ENCODE assay signal across 11 cellular contexts in the genomic region with DNA sequence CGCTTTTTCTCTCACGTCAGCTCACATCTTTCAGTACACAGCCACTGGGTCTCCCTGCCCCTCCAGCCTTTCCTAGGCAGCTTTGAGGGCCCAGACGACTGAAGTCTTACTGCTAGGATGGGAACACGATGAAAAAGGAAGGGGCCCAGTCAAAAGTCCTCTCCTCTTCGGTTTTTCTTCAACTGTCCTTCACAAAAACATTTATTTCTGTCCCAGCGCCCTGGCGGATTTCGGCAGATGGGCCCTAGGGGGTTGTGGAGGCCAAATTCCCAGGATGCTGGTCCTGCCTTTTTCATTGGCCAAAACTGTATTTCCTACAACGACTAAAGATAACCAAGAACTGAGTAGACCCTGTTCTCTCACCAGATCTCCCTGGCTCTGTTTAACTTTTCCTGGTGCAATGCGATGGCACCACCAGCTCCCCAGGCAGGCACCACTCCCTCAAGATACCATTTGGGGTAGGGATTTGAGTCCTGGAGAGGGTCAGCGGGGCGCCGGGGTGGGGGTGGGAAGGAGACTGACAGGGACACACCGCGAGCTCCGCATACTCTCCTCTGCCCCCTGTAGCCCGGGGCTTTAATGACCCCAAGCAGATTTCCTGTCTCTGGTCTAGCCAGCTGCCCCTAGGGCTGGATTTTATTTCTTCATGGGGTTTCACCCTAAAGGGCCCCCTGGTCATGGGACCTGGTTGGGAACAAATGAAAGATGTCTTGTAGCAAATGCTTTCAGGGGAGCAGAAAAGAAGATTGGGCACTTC. TPM values are rescaled to one million over a fixed set of nuclear protein-coding genes. Genes with fewer than 3 reads are reported as not detected.
DNase-seq lines count a peak whose midpoint lies in the region; ATAC-seq and FAIRE-seq lines count a peak whose summit lies in the region.
"Had no signal": no experiment of that assay in that cellular context is flagged by ENCODE, and none has a peak within 500 bp of the region (broad histone marks: within the 10 kb centered on the region; RNA-seq: fewer than 3 reads in every experiment).

No MANE protein-coding gene starts in this region.

- H3K9me3 Mint-ChIP-seq in activated CD4-positive, alpha-beta T cell treated with anti-CD3 and anti-CD28 coated beads, Interleukin-2, amount 10 ng/mL, durations not matched to agents 24 days and 14 days, result no peaks in the 10 kb centered on the region
- no peaks in the 10 kb centered on the region for H3K9me3 Mint-ChIP-seq in activated naive CD8-positive, alpha-beta T cell treated with anti-CD3 and anti-CD28 coated beads, Interleukin-2, amount 10 ng/mL, durations not matched to agents 7 days and 5 days

- peaks cover 6% of the 10 kb centered on the region for H3K4me1 Mint-ChIP-seq in activated CD4-positive, alpha-beta T cell treated with anti-CD3 and anti-CD28 coated beads, Interleukin-2, amount 10 ng/mL, durations not matched to agents 24 days and 14 days
- peaks cover 7% of the 10 kb centered on the region for H3K4me1 Mint-ChIP-seq in activated naive CD8-positive, alpha-beta T cell treated with anti-CD3 and anti-CD28 coated beads, Interleukin-2, amount 10 ng/mL, durations not matched to agents 7 days and 5 days

- no peak overlapping the region for H3K27ac Mint-ChIP-seq in activated CD4-positive, alpha-beta T cell treated with anti-CD3 and anti-CD28 coated beads, Interleukin-2, amount 10 ng/mL, durations not matched to agents 24 days and 14 days
- no peak overlapping the region for H3K27ac Mint-ChIP-seq in activated naive CD8-positive, alpha-beta T cell treated with anti-CD3 and anti-CD28 coated beads, Interleukin-2, amount 10 ng/mL, durations not matched to agents 7 days and 5 days

- no peak for ATAC-seq in activated naive CD8-positive, alpha-beta T cell treated with anti-CD3 and anti-CD28 coated beads, Interleukin-2, amount 10 ng/mL, durations not matched to agents 7 days and 5 days (ENCODE audit: low read depth)

- intact Hi-C loops in activated CD4-positive, alpha-beta T cell treated with anti-CD3 and anti-CD28 coated beads, Interleukin-2, amount 10 ng/mL, durations not matched to agents 24 days and 14 days (cut with micrococcal nuclease), result no loop called here

- POLR2A ChIA-PET in activated naive CD8-positive, alpha-beta T cell treated with anti-CD3 and anti-CD28 coated beads, Interleukin-2, amount 10 ng/mL, durations not matched to agents 7 days and 5 days (lab: Charles Lee), result no interaction called here

- H3K4me3 ChIP-seq in iPS-18c (ENCODE audit: insufficient read depth, low read depth, low read length), result peak overlapping the region; percentile 49; the same call in 1 of the 2 replicates
- peak overlapping the region; percentile 71 to 74 for H3K4me3 ChIP-seq in stomach smooth muscle (ENCODE audit: low read length in 2 of 2)
- H3K4me3 ChIP-seq: A549, SJSA1 had no signal

- H3K9ac ChIP-seq in stomach smooth muscle (ENCODE audit: low read length in 2 of 2), result peak overlapping the region; percentile 64 to 65

- peaks cover 2% of the 10 kb centered on the region for H3K36me3 Mint-ChIP-seq in activated CD4-positive, alpha-beta T cell treated with anti-CD3 and anti-CD28 coated beads, Interleukin-2, amount 10 ng/mL, durations not matched to agents 24 days and 14 days (ENCODE audit: low read depth)
- no peaks in the 10 kb centered on the region for H3K36me3 Mint-ChIP-seq in activated naive CD8-positive, alpha-beta T cell treated with anti-CD3 and anti-CD28 coated beads, Interleukin-2, amount 10 ng/mL, durations not matched to agents 7 days and 5 days

- H3K9me3 ChIP-seq in iPS-18c (ENCODE audit: control insufficient read depth, insufficient read depth, low read length) (no peaks in the 10 kb centered on the region), stomach smooth muscle (ENCODE audit: control insufficient read depth in 2 of 2, low read length in 2 of 2) (no peaks in the 10 kb centered on the region)
- H3K9me3 ChIP-seq: SJSA1 had no signal

- H3K36me3 ChIP-seq in stomach smooth muscle (ENCODE audit: control insufficient read depth in 2 of 2, insufficient read depth in 2 of 2, low read length in 2 of 2), result peaks cover 3 to 8% of the 10 kb centered on the region in 2 donors
- H3K36me3 ChIP-seq: SJSA1 had no signal

- no peak for FAIRE-seq in RCC 7860 (lab: Jason Lieb, UNC)
- FAIRE-seq: A549 had no signal

- DNase-seq in activated CD4-positive, alpha-beta T cell treated with anti-CD3 and anti-CD28 coated beads, Interleukin-2, amount 10 ng/mL, durations not matched to agents 24 days and 14 days, result no peak
- no peak for DNase-seq in activated CD4-positive, alpha-beta T cell treated with anti-CD3 and anti-CD28 coated beads for 4 hours
- DNase-seq in activated naive CD8-positive, alpha-beta T cell treated with anti-CD3 and anti-CD28 coated beads, Interleukin-2, amount 10 ng/mL, durations not matched to agents 7 days and 5 days, result no peak
- DNase-seq in RCC 7860 (ENCODE audit: low spot score), result no peak
- DNase-seq in AG08395 (ENCODE audit: low spot score), result no peak
- DNase-seq in NK-92 (lab: John Stamatoyannopoulos, UW; ENCODE audit: unreplicated experiment), result no peak
- DNase-seq: NCI-H2081 treated with DMSO at 0.1 percent for 48 hours had no signal

- peak overlapping the region; percentile 37 for H3K4me3 Mint-ChIP-seq in activated CD4-positive, alpha-beta T cell treated with anti-CD3 and anti-CD28 coated beads, Interleukin-2, amount 10 ng/mL, durations not matched to agents 24 days and 14 days
- peak overlapping the region; percentile 48 for H3K4me3 Mint-ChIP-seq in activated naive CD8-positive, alpha-beta T cell treated with anti-CD3 and anti-CD28 coated beads, Interleukin-2, amount 10 ng/mL, durations not matched to agents 7 days and 5 days

- peak overlapping the region; percentile 81 for H3K27ac ChIP-seq in stomach smooth muscle (ENCODE audit: low read length)
- H3K27ac ChIP-seq: A549, SJSA1 had no signal

- H3K27me3 ChIP-seq in stomach smooth muscle (ENCODE audit: control insufficient read depth in 1 of 2, insufficient read depth in 2 of 2, low read length in 2 of 2), result peaks cover 2% of the 10 kb centered on the region in 2 donors
- H3K27me3 ChIP-seq: SJSA1 had no signal

- peaks cover 81% of the 10 kb centered on the region for H3K27me3 Mint-ChIP-seq in activated CD4-positive, alpha-beta T cell treated with anti-CD3 and anti-CD28 coated beads, Interleukin-2, amount 10 ng/mL, durations not matched to agents 24 days and 14 days
- H3K27me3 Mint-ChIP-seq in activated naive CD8-positive, alpha-beta T cell treated with anti-CD3 and anti-CD28 coated beads, Interleukin-2, amount 10 ng/mL, durations not matched to agents 7 days and 5 days, result peaks cover 89% of the 10 kb centered on the region

- peaks cover 46% of the 10 kb centered on the region for H3K4me1 ChIP-seq in stomach smooth muscle (ENCODE audit: control insufficient read depth, insufficient read depth, low read length)
- H3K4me1 ChIP-seq: A549, SJSA1 had no signal

RNA-seq across cellular contexts. Expression of gene SIX2, which starts 7.4 kb away (rescaled TPM):
- total RNA-seq in activated CD4-positive, alpha-beta T cell treated with anti-CD3 and anti-CD28 coated beads, Interleukin-2, amount 10 ng/mL, durations not matched to agents 24 days and 14 days, result not detected in 2 replicates
- total RNA-seq in activated naive CD8-positive, alpha-beta T cell treated with anti-CD3 and anti-CD28 coated beads, Interleukin-2, amount 10 ng/mL, durations not matched to agents 7 days and 5 days, result not detected
